ENCODE assay signal across 9 cellular contexts in genomic region chrX:154123241-154124219, GRCh38. TPM values are rescaled to one million over a fixed set of nuclear protein-coding genes. Genes with fewer than 3 reads are reported as not detected.
DNase-seq lines count a peak whose midpoint lies in the region; ATAC-seq, FAIRE-seq and TF ChIP-seq lines count a peak whose summit lies in the region.
"Had no signal": no experiment of that assay in that cellular context is flagged by ENCODE, and none has a peak within 500 bp of the region (broad histone marks: within the 10 kb centered on the region; RNA-seq: fewer than 3 reads in every experiment).

No MANE protein-coding gene starts in this region.

- H3K9ac ChIP-seq in PC-3 (ENCODE audit: low read length) = no peak overlapping the region

- H3K9me2 ChIP-seq in PC-3 (replicated peaks; ENCODE audit: low read length) = no peaks in the 10 kb centered on the region

- DNase-seq in GM20000 (ENCODE audit: low spot score) = peak; percentile 34
- DNase-seq in PC-3 = peak; percentile 30
- DNase-seq in brain microvascular endothelial cell = peak; percentile 7
- peak; percentile 3 for DNase-seq in pons (ENCODE audit: low spot score)
- DNase-seq in osteocyte (ENCODE audit: extremely low spot score, unreplicated experiment) = no peak
- DNase-seq in frontal cortex (ENCODE audit: low spot score in 2 of 2) = no peak

- H3K4me3 ChIP-seq in PC-3 (ENCODE audit: low read length) (no peak overlapping the region), brain microvascular endothelial cell (ENCODE audit: low read depth, low read length) (no peak overlapping the region)

- H3K27ac ChIP-seq in PC-3 (ENCODE audit: low read length) (no peak overlapping the region), brain microvascular endothelial cell (no peak overlapping the region)

- H3K27ac Mint-ChIP-seq in osteocyte (ENCODE audit: unreplicated experiment) = no peak overlapping the region

- no peaks in the 10 kb centered on the region for H3K36me3 Mint-ChIP-seq in osteocyte (ENCODE audit: unreplicated experiment)

- no peaks in the 10 kb centered on the region for H4K20me1 ChIP-seq in PC-3 (ENCODE audit: low read length)

- TF ChIP-seq POLR2A in GM18505 (IDR thresholded peaks at IDR 0.05; ENCODE audit: borderline replicate concordance, extremely low read depth, insufficient read depth, insufficient read length) = no peak

- POLR2A ChIA-PET in PC-3 (lab: Charles Lee; ENCODE audit: unreplicated experiment) = no interaction called here

- no peaks in the 10 kb centered on the region for H3K9me3 ChIP-seq in PC-3 (ENCODE audit: low read length)

- no peaks in the 10 kb centered on the region for H3K4me1 Mint-ChIP-seq in osteocyte (ENCODE audit: unreplicated experiment)

- CTCF ChIA-PET in PC-3 (lab: Charles Lee) = interaction anchor here (0.8 kb wide), 1 partner anchor 191 kb away, joined by 3 read pairs; no protein-coding TSS in a partner anchor

- in situ Hi-C loops in brain microvascular endothelial cell (cut with HindIII; ENCODE audit: low pct_ligation_motif_present, low sequenced_read_pairs) = no loop called here

- H2AFZ ChIP-seq in PC-3 (ENCODE audit: low read length) = 0 out of 2 replicates have a peak overlapping the region, but pooled peaks have one; percentile 9

- no peak overlapping the region for H3K4me3 Mint-ChIP-seq in osteocyte (ENCODE audit: unreplicated experiment)

- intact Hi-C loops in PC-3 (cut with micrococcal nuclease) = no loop called here

- H3K79me2 ChIP-seq in PC-3 (ENCODE audit: low read length) = no peaks in the 10 kb centered on the region

- ATAC-seq in PC-3 (peak; percentile 77), GM19351 (IDR thresholded peaks at IDR 0.05; ENCODE audit: unreplicated experiment) (no peak), GM18505 (IDR thresholded peaks at IDR 0.05; ENCODE audit: unreplicated experiment) (no peak)

- no peaks in the 10 kb centered on the region for H3F3A ChIP-seq in PC-3 (ENCODE audit: low read length, unreplicated experiment)

- FAIRE-seq in frontal cortex (lab: Jason Lieb, UNC) = no peak

- no peak for TF ChIP-seq CTCF in GM20000 (IDR thresholded peaks at IDR 0.05; ENCODE audit: extremely low read depth, missing control alignments)
- TF ChIP-seq CTCF in PC-3 (conservative IDR thresholded peaks at IDR 0.05; ENCODE audit: low read depth, low read length) = no peak
- TF ChIP-seq CTCF in brain microvascular endothelial cell (IDR thresholded peaks at IDR 0.05; ENCODE audit: low read depth, low read length, missing control alignments) = no peak
- TF ChIP-seq CTCF in osteocyte (IDR thresholded peaks at IDR 0.05) = no peak

- 0 out of 2 replicates have a peak overlapping the region, but pooled peaks have one; percentile 22 for H3K4me2 ChIP-seq in PC-3 (ENCODE audit: low read length)

- H3K9me3 Mint-ChIP-seq in osteocyte (ENCODE audit: unreplicated experiment) = peaks cover 12% of the 10 kb centered on the region

- H3K27me3 ChIP-seq in PC-3 (ENCODE audit: low read length) = no peaks in the 10 kb centered on the region
- H3K27me3 ChIP-seq in brain microvascular endothelial cell (replicated peaks) = no peaks in the 10 kb centered on the region

- H3K36me3 ChIP-seq in PC-3 (ENCODE audit: low read depth, low read length) = no peaks in the 10 kb centered on the region
- H3K36me3 ChIP-seq in brain microvascular endothelial cell (replicated peaks) = no peaks in the 10 kb centered on the region

- H3K27me3 Mint-ChIP-seq in osteocyte (ENCODE audit: unreplicated experiment) = no peaks in the 10 kb centered on the region

- no TSS peak for BruUV-seq in PC-3 (replicated peaks; lab: Mats Ljungman, UMichigan)

- peaks cover 32% of the 10 kb centered on the region for H3K4me1 ChIP-seq in PC-3 (ENCODE audit: insufficient read depth, low read length)

RNA-seq across cellular contexts. Expression of gene OPN1LW, which starts 20.5 kb away (rescaled TPM):
- total RNA-seq in PC-3 (2014; rRNA removed) = not detected in 2 replicates
- total RNA-seq in osteocyte = not detected in 2 replicates
- not detected for total RNA-seq in frontal cortex
- total RNA-seq: temporal lobe had no signal

RNA-seq across cellular contexts. Expression of gene MECP2, which starts 26.0 kb away (rescaled TPM):
- total RNA-seq in PC-3 (2014; rRNA removed) (40.8 and 47.3 TPM in 2 replicates), osteocyte (43.7 and 44.6 TPM in 2 replicates), frontal cortex (21.2 TPM)

RNA-seq across cellular contexts. Expression of gene OPN1MW, which starts 58.9 kb away (rescaled TPM):
- not detected in 2 replicates for total RNA-seq in PC-3 (2014; rRNA removed)
- not detected in 2 replicates for total RNA-seq in osteocyte
- total RNA-seq in frontal cortex = not detected
- total RNA-seq: temporal lobe had no signal

Comparison
In these comparisons a context has a peak if more than half of its experiments do, and no peak if none do; other contexts are left out.
1. DNase-seq: peak in GM20000 (single experiment), PC-3 (single experiment), brain microvascular endothelial cell (single experiment) and pons (single experiment); none in osteocyte (single experiment) and frontal cortex (0 of 2).